ENCODE assay signal across 8 cellular contexts in genomic region chr16:46688101-46688656, GRCh38. TPM values are rescaled to one million over a fixed set of nuclear protein-coding genes. Genes with fewer than 3 reads are reported as not detected.
DNase-seq lines count a peak whose midpoint lies in the region; ATAC-seq and TF ChIP-seq lines count a peak whose summit lies in the region.

No MANE protein-coding gene starts in this region.

- H3K36me3 ChIP-seq in left ventricle myocardium inferior: no peaks in the 10 kb centered on the region
- no peaks in the 10 kb centered on the region for H3K36me3 ChIP-seq in gastrocnemius medialis

- H3K9me3 ChIP-seq in left ventricle myocardium inferior (replicated peaks) (no peaks in the 10 kb centered on the region), gastrocnemius medialis (no peaks in the 10 kb centered on the region)

- H3K27ac ChIP-seq in left ventricle myocardium inferior (replicated peaks) (peak overlapping the region; percentile 94), gastrocnemius medialis (peak overlapping the region; percentile 91 to 97 (median 96))

- in situ Hi-C loops in GM13977 (cut with MboI; ENCODE audit: low pct_unique_long_range_greater_than_20kb, low sequenced_read_pairs, unreplicated experiment): no loop called here
- in situ Hi-C loops in gastrocnemius medialis (cut with MboI; ENCODE audit: low sequenced_read_pairs in 4 of 4): no loop called here

- TF ChIP-seq POLR2A in gastrocnemius medialis (IDR thresholded peaks at IDR 0.05): no peak

- peaks cover 79% of the 10 kb centered on the region for H3K4me1 ChIP-seq in left ventricle myocardium inferior
- H3K4me1 ChIP-seq in gastrocnemius medialis: peaks cover 30 to 32% of the 10 kb centered on the region in 2 donors

- peak; percentile 45 for TF ChIP-seq CTCF in GM13977 (IDR thresholded peaks at IDR 0.05; ENCODE audit: extremely low read depth, insufficient read depth, missing control alignments)
- no peak for TF ChIP-seq CTCF in left ventricle myocardium inferior (IDR thresholded peaks at IDR 0.05; ENCODE audit: borderline replicate concordance)
- TF ChIP-seq CTCF in gastrocnemius medialis (IDR thresholded peaks at IDR 0.05 in 4 of 5, conservative IDR thresholded peaks at IDR 0.05 in 1 of 5): peak in 1 of 5 experiments; percentile 15

- H3K4me3 ChIP-seq in left ventricle myocardium inferior (peak overlapping the region; percentile 90), gastrocnemius medialis (peak overlapping the region; percentile 86 to 97 (median 92))

- no peaks in the 10 kb centered on the region for H3K27me3 ChIP-seq in left ventricle myocardium inferior (ENCODE audit: low read depth)
- no peaks in the 10 kb centered on the region for H3K27me3 ChIP-seq in gastrocnemius medialis

- ATAC-seq in gastrocnemius medialis: peak in 1 of 2 donors; percentile 0

- intact Hi-C loops in left ventricle myocardium inferior (cut with micrococcal nuclease): no loop called here
- intact Hi-C loops in gastrocnemius medialis (cut with DNase I; ENCODE audit: low total_unique reads): loop anchor here (2.0 kb wide), 1 partner anchor 37 kb away; no protein-coding TSS in a partner anchor

- DNase-seq in GM13977 (ENCODE audit: low spot score) (no peak), SKM-1 treated with dmso at 0.1 percent for 144 hours (lab: John Stamatoyannopoulos, UW; ENCODE audit: unreplicated experiment) (peak; percentile 71), left ventricle myocardium inferior (peak; percentile 25), gastrocnemius medialis (peak in 1 of 2 donors; percentile 25), NCI-H82 treated with DMSO at 0.1 percent for 48 hours (lab: John Stamatoyannopoulos, UW; ENCODE audit: unreplicated experiment) (no peak), HuH-7.5 (ENCODE audit: low spot score) (no peak), H4 (ENCODE audit: low spot score) (no peak)
- DNase-seq in activated T-cell treated with anti-CD3 and anti-CD28 coated beads, Interleukin-2, amount 50 U/mL, for 1 hour: no peak

RNA-seq across cellular contexts. Expression of gene VPS35, which starts 0.8 kb away (rescaled TPM):
- total RNA-seq in left ventricle myocardium inferior (74.6 TPM), gastrocnemius medialis (10 to 100 TPM; 30.0 to 60.1 (median 41.4) TPM)
- 105 and 111 TPM in 2 replicates for total RNA-seq in H4 (2014; rRNA removed; shearing (Covaris generic))

RNA-seq across cellular contexts. Expression of gene ORC6, which starts 1.3 kb away (rescaled TPM):
- 1.4 TPM for total RNA-seq in left ventricle myocardium inferior
- 1 to 10 TPM in 3 of 4 donors, under 1 TPM in 1; 0.40 to 5.7 (median 1.2) TPM for total RNA-seq in gastrocnemius medialis
- 41.1 and 44.2 TPM in 2 replicates for total RNA-seq in H4 (2014; rRNA removed; shearing (Covaris generic))

RNA-seq across cellular contexts. Expression of gene MYLK3, which starts 60.0 kb away (rescaled TPM):
- total RNA-seq in left ventricle myocardium inferior (256 TPM), gastrocnemius medialis (1 to 10 TPM; 2.4 to 9.2 (median 5.2) TPM)
- total RNA-seq in H4 (2014; rRNA removed; shearing (Covaris generic)): 0.14 TPM in 1 of 2 replicates, not detected in the other

Comparison
In these comparisons a context has a peak if more than half of its experiments do, and no peak if none do; other contexts are left out.
1. DNase-seq: peak in SKM-1 treated with dmso at 0.1 percent for 144 hours (single experiment) and left ventricle myocardium inferior (single experiment); none in GM13977 (single experiment), NCI-H82 treated with DMSO at 0.1 percent for 48 hours (single experiment), activated T-cell treated with anti-CD3 and anti-CD28 coated beads, Interleukin-2, amount 50 U/mL, for 1 hour (single experiment), HuH-7.5 (single experiment) and H4 (single experiment).
2. RNA of gene MYLK3, which starts 60.0 kb away (total RNA-seq): 256 TPM in left ventricle myocardium inferior (single experiment); 2.4 to 9.2 TPM in gastrocnemius medialis and 0.14 TPM in H4; every median in the first group is over 10 times any median in the second.